In the genomic region with DNA sequence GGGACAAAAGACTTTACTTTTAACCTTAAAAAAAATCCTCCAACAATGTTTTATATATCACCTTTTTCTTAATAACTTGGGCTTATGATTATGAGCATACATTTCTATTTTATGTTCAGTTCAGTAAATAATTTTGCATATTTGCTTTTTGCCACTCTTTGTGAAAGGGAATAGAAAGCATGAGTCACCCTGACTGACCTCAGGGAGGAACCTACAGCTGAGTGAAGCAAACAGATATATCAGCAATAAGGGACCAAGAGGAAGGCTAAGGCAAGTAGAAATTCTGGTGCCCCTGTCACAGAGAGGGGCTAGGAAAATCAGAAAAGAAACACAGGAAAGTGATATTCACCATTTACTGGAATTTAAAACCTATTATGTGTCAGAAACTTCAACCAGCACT, we compare ENCODE assay signal across 23 cellular contexts. TPM values are rescaled to one million over a fixed set of nuclear protein-coding genes. Genes with fewer than 3 reads are reported as not detected.
A peak's percentile ranks its signal among the peaks of the same experiment; 100 is the strongest.
DNase-seq lines count a peak whose midpoint lies in the region; ATAC-seq, FAIRE-seq and TF ChIP-seq lines count a peak whose summit lies in the region.
"Had no signal": no experiment of that assay in that cellular context is flagged by ENCODE, and none has a peak within 500 bp of the region (broad histone marks: within the 10 kb centered on the region; RNA-seq: fewer than 3 reads in every experiment).

No MANE protein-coding gene starts in this region.

- H3K9ac ChIP-seq in fibroblast of lung (ENCODE audit: insufficient read depth, low read length), result no peak overlapping the region

- no peaks in the 10 kb centered on the region for H3K9me3 ChIP-seq in fibroblast of lung (ENCODE audit: control insufficient read depth, insufficient read depth, low read depth, low read length)
- H3K9me3 ChIP-seq: ovary had no signal

- no peak for TF ChIP-seq CTCF in fibroblast of lung (conservative IDR thresholded peaks at IDR 0.05 in 1 of 2, IDR thresholded peaks at IDR 0.05 in 1 of 2; ENCODE audit: low read depth in 1 of 2, low read length in 2 of 2)

- ATAC-seq in HG02623 (IDR thresholded peaks at IDR 0.05; ENCODE audit: unreplicated experiment) (no peak), HG03025 (IDR thresholded peaks at IDR 0.05; ENCODE audit: low FRiP score, unreplicated experiment) (no peak)

- H3K79me2 ChIP-seq in fibroblast of lung (ENCODE audit: control insufficient read depth, insufficient read depth, low read length), result no peaks in the 10 kb centered on the region

- FAIRE-seq in H54 (lab: Jason Lieb, UNC), result peak; percentile 48
- FAIRE-seq: astrocyte had no signal

- H4K20me1 ChIP-seq in fibroblast of lung (ENCODE audit: control insufficient read depth, extremely low read depth, insufficient read depth, low read length), result no peaks in the 10 kb centered on the region

- no peaks in the 10 kb centered on the region for H3K36me3 ChIP-seq in fibroblast of lung (ENCODE audit: control insufficient read depth, insufficient read depth, low read length)
- H3K36me3 ChIP-seq: ovary had no signal

- no peaks in the 10 kb centered on the region for H3K27me3 ChIP-seq in fibroblast of lung (ENCODE audit: control insufficient read depth, insufficient read depth, low read length)
- H3K27me3 ChIP-seq: ovary had no signal

- no peaks in the 10 kb centered on the region for H3K4me1 ChIP-seq in fibroblast of lung (ENCODE audit: control insufficient read depth, extremely low read depth, insufficient read depth, low read length)

- no peak overlapping the region for H2AFZ ChIP-seq in fibroblast of lung (ENCODE audit: low read length)

- H3K4me3 ChIP-seq in fibroblast of lung (replicated peaks in 1 of 4; ENCODE audit: control extremely low read depth in 1 of 4, insufficient read depth in 1 of 4, low read depth in 3 of 4, low read length in 4 of 4), result no peak overlapping the region
- H3K4me3 ChIP-seq: coronary artery, ovary, SK-N-MC, skin epidermis had no signal

- no peak overlapping the region for H3K4me2 ChIP-seq in fibroblast of lung (ENCODE audit: extremely low read depth, insufficient read depth, low read length)

- no peak overlapping the region for H3K27ac ChIP-seq in fibroblast of lung (ENCODE audit: insufficient read depth, low read length)
- H3K27ac ChIP-seq: coronary artery, ovary, SK-N-MC, skin epidermis had no signal

- DNase-seq in CD1c-positive myeloid dendritic cell (ENCODE audit: extremely low spot score) (peak; percentile 33), H54 (ENCODE audit: insufficient read length, low spot score) (no peak), NCI-H226 (peak; percentile 4), fibroblast of lung (ENCODE audit: low read depth in 2 of 2) (peak; percentile 6 to 13), GOT3 (lab: John Stamatoyannopoulos, UW) (no peak), Ammon's horn (ENCODE audit: low spot score) (no peak)
- DNase-seq: activated CD4-positive, alpha-beta T cell treated with anti-CD3 and anti-CD28 coated beads for 4 hours; activated CD8-positive, alpha-beta memory T cell treated with anti-CD3 and anti-CD28 coated beads, Interleukin-2, amount 50 U/mL, for 4 hours; CD4-positive, alpha-beta T cell; DMS79 treated with DMSO at 0.1 percent for 48 hours; KG1; NCI-H1436; NCI-H345; ovary; stimulated activated CD4-positive, alpha-beta T cell treated with anti-CD3 and anti-CD28 coated beads, Interleukin-4, amount 100 ng/mL, for 24 hours; T1000 had no signal

- no peak for TF ChIP-seq POLR2A in H54 (IDR thresholded peaks at IDR 0.05; ENCODE audit: low read depth, low read length)

RNA-seq across cellular contexts. Expression of gene SOHLH2, which starts 37.2 kb away (rescaled TPM):
- 0.77 and 1.8 TPM in 2 replicates for total RNA-seq in fibroblast of lung
- 0.34 and 0.42 TPM in 2 replicates for polyA plus RNA-seq in fibroblast of lung
- 0.35 and 0.44 TPM in 2 replicates for polyA plus RNA-seq in fibroblast of lung (2012)
- polyA minus RNA-seq in fibroblast of lung (ENCODE audit: low replicate concordance), result not detected in 2 replicates
- total RNA-seq: astrocyte; CD4-positive, alpha-beta T cell; lower leg skin had no signal

RNA-seq across cellular contexts. Expression of gene CCDC169, which starts 46.1 kb away (rescaled TPM):
- 3.3 and 7.1 TPM in 2 replicates for total RNA-seq in fibroblast of lung
- 2.9 and 3.5 TPM in 2 replicates for polyA plus RNA-seq in fibroblast of lung
- polyA plus RNA-seq in fibroblast of lung (2012), result 2.6 and 3.1 TPM in 2 replicates
- polyA minus RNA-seq in fibroblast of lung (ENCODE audit: low replicate concordance), result 0.15 and 0.24 TPM in 2 replicates
- total RNA-seq: CD4-positive, alpha-beta T cell had no signal

Comparison
In these comparisons a context has a peak if more than half of its experiments do, and no peak if none do; other contexts are left out.
1. DNase-seq: peak in CD1c-positive myeloid dendritic cell (single experiment), NCI-H226 (single experiment) and fibroblast of lung (2 of 2); none in H54 (single experiment), GOT3 (single experiment) and Ammon's horn (single experiment).